ENCODE assay signal across 11 cellular contexts in the genomic region with DNA sequence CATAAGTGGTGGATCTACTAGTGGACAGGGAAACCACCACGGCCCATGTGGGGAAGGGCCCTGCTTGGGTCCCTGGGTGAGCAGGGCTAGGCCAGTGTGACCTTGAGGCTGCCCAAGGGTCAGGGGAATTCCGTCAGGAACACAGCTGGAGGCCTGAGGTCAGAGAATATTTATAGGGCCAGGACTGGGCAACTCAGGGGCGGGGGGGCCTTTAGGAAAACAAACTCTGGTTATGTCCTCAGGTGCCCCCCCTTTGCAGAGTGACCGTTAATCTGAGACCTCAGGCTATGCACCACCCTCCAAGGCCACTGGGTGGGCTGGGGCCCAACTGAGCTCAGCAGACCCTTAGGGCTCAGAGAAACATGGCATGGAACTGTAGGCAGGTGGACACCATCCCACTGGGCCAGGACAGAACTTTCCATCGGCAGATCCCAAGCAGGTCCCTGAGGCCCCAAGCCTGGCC. TPM values are rescaled to one million over a fixed set of nuclear protein-coding genes. Genes with fewer than 3 reads are reported as not detected.
A peak's percentile ranks its signal among the peaks of the same experiment; 100 is the strongest.
DNase-seq lines count a peak whose midpoint lies in the region; ATAC-seq and TF ChIP-seq lines count a peak whose summit lies in the region.
"Had no signal": no experiment of that assay in that cellular context is flagged by ENCODE, and none has a peak within 500 bp of the region (broad histone marks: within the 10 kb centered on the region; RNA-seq: fewer than 3 reads in every experiment).

No MANE protein-coding gene starts in this region.

- H3K27ac ChIP-seq in transverse colon: peak overlapping the region in 3 of 4 donors; percentile 92 to 96 (median 95)

- peaks cover 51% of the 10 kb centered on the region for H3K4me1 ChIP-seq in adipocyte (ENCODE audit: control insufficient read depth, insufficient read depth, low read length)
- H3K4me1 ChIP-seq in transverse colon: peaks cover 30 to 42% (median 32%) of the 10 kb centered on the region in 4 donors

- peaks cover 92% of the 10 kb centered on the region for H3K4me1 Mint-ChIP-seq in activated naive CD4-positive, alpha-beta T cell treated with anti-CD3 and anti-CD28 coated beads, Interleukin-2, amount 50 U/mL, for 24 hours
- H3K4me1 Mint-ChIP-seq in mesothelial cell of epicardium: peaks cover 16% of the 10 kb centered on the region

- H3K27ac Mint-ChIP-seq in activated naive CD4-positive, alpha-beta T cell treated with anti-CD3 and anti-CD28 coated beads, Interleukin-2, amount 50 U/mL, for 24 hours: peak overlapping the region; percentile 77
- no peak overlapping the region for H3K27ac Mint-ChIP-seq in mesothelial cell of epicardium

- H3K9ac ChIP-seq in adipocyte (ENCODE audit: low read length): peak overlapping the region; percentile 82

- H3K36me3 Mint-ChIP-seq in activated naive CD4-positive, alpha-beta T cell treated with anti-CD3 and anti-CD28 coated beads, Interleukin-2, amount 50 U/mL, for 24 hours: peaks cover 4% of the 10 kb centered on the region
- H3K36me3 Mint-ChIP-seq in mesothelial cell of epicardium: peaks cover 2% of the 10 kb centered on the region

- H3K9me3 Mint-ChIP-seq in activated naive CD4-positive, alpha-beta T cell treated with anti-CD3 and anti-CD28 coated beads, Interleukin-2, amount 50 U/mL, for 24 hours: no peaks in the 10 kb centered on the region
- H3K9me3 Mint-ChIP-seq in mesothelial cell of epicardium: no peaks in the 10 kb centered on the region

- TF ChIP-seq CTCF in mesothelial cell of epicardium (IDR thresholded peaks at IDR 0.05; ENCODE audit: unreplicated experiment): peak; percentile 24
- no peak for TF ChIP-seq CTCF in transverse colon (IDR thresholded peaks at IDR 0.05)

- no peaks in the 10 kb centered on the region for H3K9me3 ChIP-seq in adipocyte (ENCODE audit: control insufficient read depth, low read length)
- H3K9me3 ChIP-seq in transverse colon: no peaks in the 10 kb centered on the region

- H3K4me3 ChIP-seq in adipocyte (ENCODE audit: low read length): peak overlapping the region; percentile 87
- H3K4me3 ChIP-seq in transverse colon: no peak overlapping the region

- in situ Hi-C loops in transverse colon (cut with MboI; ENCODE audit: low pct_ligation_motif_present in 1 of 4, low pct_unique_long_range_greater_than_20kb in 1 of 4, low sequenced_read_pairs in 3 of 4): loop anchor here in 3 of 4 donors (10.0 to 25.0 kb wide), 2 partner anchors 48 to 101 kb away; a partner anchor contains a TSS

- DNase-seq in activated naive CD4-positive, alpha-beta T cell treated with Interleukin-2 at 50 U/mL for 16 hours: no peak
- DNase-seq in adipocyte (ENCODE audit: low read depth): no peak
- DNase-seq in mesothelial cell of epicardium (ENCODE audit: low spot score in 2 of 2, unreplicated experiment in 2 of 2): no peak
- DNase-seq in transverse colon: no peak
- no peak for DNase-seq in NCI-H2196 (lab: John Stamatoyannopoulos, UW; ENCODE audit: unreplicated experiment)
- DNase-seq in stimulated activated naive CD4-positive, alpha-beta T cell treated with Interleukin-2 at 50 U/mL for 16 hours (lab: John Stamatoyannopoulos, UW): no peak
- DNase-seq: NCI-H1930 had no signal

- WGBS in transverse colon (ENCODE audit: low coverage in 1 of 2), 2 donors: 87% methylated on average over 5 of the region's 5 CpGs; no CpG with 5 or more reads in 1 of the 2 donors

- no peak for TF ChIP-seq POLR2A in transverse colon (IDR thresholded peaks at IDR 0.05)

- no peak for ATAC-seq in HG02759 (IDR thresholded peaks at IDR 0.05; ENCODE audit: unreplicated experiment)

- intact Hi-C loops in transverse colon (cut with DNase I; ENCODE audit: low total_unique reads): no loop called here

- no peak overlapping the region for H3K4me3 Mint-ChIP-seq in activated naive CD4-positive, alpha-beta T cell treated with anti-CD3 and anti-CD28 coated beads, Interleukin-2, amount 50 U/mL, for 24 hours
- H3K4me3 Mint-ChIP-seq in mesothelial cell of epicardium: no peak overlapping the region

- TF ChIP-seq EP300 in transverse colon (IDR thresholded peaks at IDR 0.05; ENCODE audit: low read depth): no peak

- H3K27me3 Mint-ChIP-seq in activated naive CD4-positive, alpha-beta T cell treated with anti-CD3 and anti-CD28 coated beads, Interleukin-2, amount 50 U/mL, for 24 hours: no peaks in the 10 kb centered on the region
- H3K27me3 Mint-ChIP-seq in mesothelial cell of epicardium (ENCODE audit: low read depth): no peaks in the 10 kb centered on the region

- peaks cover 30% of the 10 kb centered on the region for H3K36me3 ChIP-seq in adipocyte (ENCODE audit: control insufficient read depth, insufficient read depth, low read length, severe bottlenecking)
- no peaks in the 10 kb centered on the region for H3K36me3 ChIP-seq in transverse colon

- H3K27me3 ChIP-seq in adipocyte (replicated peaks; ENCODE audit: control insufficient read depth, insufficient read depth, low read length): no peaks in the 10 kb centered on the region
- H3K27me3 ChIP-seq in transverse colon: no peaks in the 10 kb centered on the region

RNA-seq across cellular contexts. Expression of a gene that starts 2.5 kb away (rescaled TPM):
- 26.6 to 30.6 TPM (median 28.7 TPM) in 3 replicates for total RNA-seq in mesothelial cell of epicardium
- 10 to 100 TPM; 29.9 to 82.7 (median 61.0) TPM for total RNA-seq in transverse colon

RNA-seq across cellular contexts. Expression of a gene that starts 9.1 kb away (rescaled TPM):
- total RNA-seq in mesothelial cell of epicardium (10.6 to 11.8 TPM (median 11.6 TPM) in 3 replicates), transverse colon (1 to 10 TPM; 2.0 to 8.4 (median 6.2) TPM)

RNA-seq across cellular contexts. Expression of a gene that starts 11.0 kb away (rescaled TPM):
- total RNA-seq in mesothelial cell of epicardium (0.16 to 0.23 TPM in 2 of 3 replicates, not detected in the other), transverse colon (under 1 TPM in 1 of 4 donors, not detected in 3; 0.16 TPM)
- total RNA-seq: liver, SK-MEL-5 had no signal

RNA-seq across cellular contexts. Expression of a gene that starts 38.5 kb away (rescaled TPM):
- total RNA-seq in mesothelial cell of epicardium: 32.1 to 34.0 TPM (median 33.2 TPM) in 3 replicates
- 100 to 1,000 TPM in 1 of 4 donors, 10 to 100 TPM in 3; 70.1 to 101 (median 84.0) TPM for total RNA-seq in transverse colon

RNA-seq across cellular contexts. Expression of a gene that starts 42.0 kb away (rescaled TPM):
- 99.0 to 105 TPM (median 101 TPM) in 3 replicates for total RNA-seq in mesothelial cell of epicardium
- 10 to 100 TPM; 14.6 to 44.9 (median 40.8) TPM for total RNA-seq in transverse colon
